9 cellular contexts compared by ENCODE assay signal in genomic region chr9:97237951-97238851, GRCh38.
DNase-seq lines count a peak whose midpoint lies in the region; ATAC-seq, FAIRE-seq and TF ChIP-seq lines count a peak whose summit lies in the region.
"Had no signal": no experiment of that assay in that cellular context is flagged by ENCODE, and none has a peak within 500 bp of the region (broad histone marks: within the 10 kb centered on the region; RNA-seq: fewer than 3 reads in every experiment).

No MANE protein-coding gene starts in this region.

- peaks cover 2% of the 10 kb centered on the region for H3K36me3 Mint-ChIP-seq in memory B cell

- peak overlapping the region; percentile 77 for H3K9ac ChIP-seq in endocrine pancreas (ENCODE audit: control insufficient read depth, insufficient read depth, low read length)

- H3K4me3 ChIP-seq in endocrine pancreas (ENCODE audit: control insufficient read depth, insufficient read depth, low read length): peak overlapping the region; percentile 80
- H3K4me3 ChIP-seq: SJSA1 had no signal

- TF ChIP-seq CTCF in D721Med (IDR thresholded peaks at IDR 0.05; ENCODE audit: insufficient read depth, missing control alignments): no peak

- H3K27me3 Mint-ChIP-seq in memory B cell: no peaks in the 10 kb centered on the region

- H3K9me3 ChIP-seq in endocrine pancreas (ENCODE audit: control insufficient read depth, low read length): no peaks in the 10 kb centered on the region
- H3K9me3 ChIP-seq: SJSA1 had no signal

- peak; percentile 61 for DNase-seq in D721Med (ENCODE audit: insufficient read length, low spot score)
- DNase-seq in NOMO-1 (lab: John Stamatoyannopoulos, UW; ENCODE audit: unreplicated experiment in 2 of 2): peak; percentile 73 to 74
- DNase-seq in activated CD8-positive, alpha-beta memory T cell treated with anti-CD3 and anti-CD28 coated beads, Interleukin-2, amount 50 U/mL, for 4 hours: peak; percentile 71
- DNase-seq in memory B cell (ENCODE audit: low spot score in 2 of 2): peak; percentile 58 to 61
- DNase-seq in stimulated activated CD4-positive, alpha-beta T cell treated with anti-CD3 and anti-CD28 coated beads, TNF-alpha, amount 100 ng/mL, for 4 hours (ENCODE audit: low read depth in 3 of 3): peak; percentile 44 to 53 (median 47)
- no peak for DNase-seq in mesenteric fat pad (ENCODE audit: low spot score)

- peaks cover 15% of the 10 kb centered on the region for H3K4me1 Mint-ChIP-seq in memory B cell

- FAIRE-seq in D721Med (lab: Jason Lieb, UNC): no peak

- no peaks in the 10 kb centered on the region for H3K36me3 ChIP-seq in endocrine pancreas (ENCODE audit: control insufficient read depth, insufficient read depth, low read length)
- H3K36me3 ChIP-seq: SJSA1 had no signal

- H3K4me1 ChIP-seq in endocrine pancreas (ENCODE audit: control insufficient read depth, insufficient read depth, low read length): no peaks in the 10 kb centered on the region
- H3K4me1 ChIP-seq: SJSA1 had no signal

- peak overlapping the region; percentile 97 for H3K4me3 Mint-ChIP-seq in memory B cell

- peak overlapping the region; percentile 52 for H3K27ac Mint-ChIP-seq in memory B cell

- no peaks in the 10 kb centered on the region for H3K27me3 ChIP-seq in endocrine pancreas (ENCODE audit: control insufficient read depth, insufficient read depth, low read length)

- H3K9me3 Mint-ChIP-seq in memory B cell: no peaks in the 10 kb centered on the region

- ATAC-seq in HG03442 (IDR thresholded peaks at IDR 0.05; ENCODE audit: unreplicated experiment) (peak; percentile 93), memory B cell (ENCODE audit: low read depth) (peak; percentile 93)
